ENCODE assay signal across 9 cellular contexts in the genomic region with DNA sequence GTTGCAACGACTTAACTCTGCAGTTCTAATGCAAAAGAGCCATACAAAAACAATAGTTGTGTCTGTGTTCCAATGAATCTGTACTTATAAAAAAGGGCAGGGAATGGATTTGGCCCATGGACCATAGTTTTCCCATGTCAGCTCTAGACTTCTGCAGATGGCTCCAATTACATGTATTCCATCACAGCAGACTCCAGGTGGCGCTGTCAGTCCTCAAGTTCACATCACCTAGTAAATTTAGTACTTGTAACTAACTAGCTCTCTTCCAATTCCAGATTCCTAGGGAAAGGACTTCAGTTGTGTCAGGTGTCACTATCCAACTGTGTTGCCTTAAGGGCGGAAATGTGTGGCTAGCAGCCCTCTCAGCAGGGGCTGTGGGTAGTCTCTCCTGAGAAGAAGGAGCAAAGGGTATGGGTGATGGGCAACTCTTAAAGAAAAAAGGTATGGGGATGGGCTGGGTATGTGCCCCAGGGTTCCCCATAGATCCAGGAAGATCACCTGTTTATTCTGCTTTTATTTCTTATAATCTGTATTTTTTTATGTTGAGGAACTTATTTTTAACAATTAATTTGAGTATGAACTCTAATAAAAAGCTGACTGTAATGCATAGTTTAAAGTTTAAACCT. TPM values are rescaled to one million over a fixed set of nuclear protein-coding genes. Genes with fewer than 3 reads are reported as not detected.
A peak's percentile ranks its signal among the peaks of the same experiment; 100 is the strongest.
DNase-seq lines count a peak whose midpoint lies in the region; ATAC-seq and TF ChIP-seq lines count a peak whose summit lies in the region.
"Had no signal": no experiment of that assay in that cellular context is flagged by ENCODE, and none has a peak within 500 bp of the region (broad histone marks: within the 10 kb centered on the region; RNA-seq: fewer than 3 reads in every experiment).

No MANE protein-coding gene starts in this region.

- intact Hi-C loops in colonic mucosa (cut with DNase I) (loop anchor here (10.0 kb wide), 1 partner anchor 553 kb away; no protein-coding TSS in a partner anchor), lower lobe of right lung (cut with DNase I) (no loop called here)

- no peak overlapping the region for H3K9ac ChIP-seq in colonic mucosa (ENCODE audit: low read depth in 2 of 2, low read length in 2 of 2)

- H3K27ac ChIP-seq in colonic mucosa (no peak overlapping the region), lower lobe of right lung (no peak overlapping the region)
- H3K27ac ChIP-seq: suprapubic skin had no signal

- H3K36me3 ChIP-seq in colonic mucosa = peaks cover 4% of the 10 kb centered on the region
- H3K36me3 ChIP-seq in lower lobe of right lung = peaks cover 27% of the 10 kb centered on the region

- H3K4me1 ChIP-seq in colonic mucosa (no peaks in the 10 kb centered on the region), lower lobe of right lung (no peaks in the 10 kb centered on the region)
- H3K4me1 ChIP-seq: suprapubic skin had no signal

- no peaks in the 10 kb centered on the region for H3K27me3 ChIP-seq in colonic mucosa
- H3K27me3 ChIP-seq in lower lobe of right lung (ENCODE audit: low read depth) = no peaks in the 10 kb centered on the region
- H3K27me3 ChIP-seq: suprapubic skin had no signal

- H3K4me3 ChIP-seq in colonic mucosa = no peak overlapping the region
- H3K4me3 ChIP-seq in lower lobe of right lung = no peak overlapping the region
- H3K4me3 ChIP-seq: suprapubic skin had no signal

- H3K9me3 ChIP-seq in colonic mucosa (no peaks in the 10 kb centered on the region), lower lobe of right lung (no peaks in the 10 kb centered on the region)
- H3K9me3 ChIP-seq: suprapubic skin had no signal

- peak; percentile 60 for DNase-seq in activated gamma-delta T cell treated with Interleukin-2 at 50 U/mL for 16 hours
- DNase-seq in activated gamma-delta T cell (lab: John Stamatoyannopoulos, UW) = no peak
- peak; percentile 21 for DNase-seq in NCI-H2196 treated with DMSO at 0.1 percent for 48 hours (lab: John Stamatoyannopoulos, UW; ENCODE audit: unreplicated experiment)
- DNase-seq in activated CD4-positive, alpha-beta T cell treated with anti-CD3 and anti-CD28 coated beads for 48 hours = peak; percentile 78
- peak; percentile 74 for DNase-seq in colonic mucosa
- peak; percentile 57 for DNase-seq in lower lobe of right lung
- DNase-seq in stimulated activated CD8-positive, alpha-beta memory T cell treated with anti-CD3 and anti-CD28 coated beads, Interleukin-12 subunit alpha, Interleukin-12 subunit beta, amount 100 ng/mL, for 24 hours (ENCODE audit: extremely low read depth) = peak; percentile 5

- TF ChIP-seq CTCF in colonic mucosa (IDR thresholded peaks at IDR 0.05) (peak; percentile 59), lower lobe of right lung (IDR thresholded peaks at IDR 0.05) (peak; percentile 66)

- ATAC-seq in lower lobe of right lung (peak in 1 of 2 donors; percentile 61), GM18511 (IDR thresholded peaks at IDR 0.05; ENCODE audit: unreplicated experiment) (no peak)

RNA-seq across cellular contexts. Expression of a gene that starts 36.2 kb away (rescaled TPM):
- 10 to 100 TPM; 10.7 to 13.7 TPM for total RNA-seq in colonic mucosa
- total RNA-seq in lower lobe of right lung = 18.5 TPM

RNA-seq across cellular contexts. Expression of a gene that starts 36.2 kb away (rescaled TPM):
- total RNA-seq in colonic mucosa (not detected), lower lobe of right lung (not detected)
- total RNA-seq: suprapubic skin had no signal
